8 cellular contexts compared by ENCODE assay signal in genomic region chr9:41359116-41359515, GRCh38.
DNase-seq lines count a peak whose midpoint lies in the region; ATAC-seq and TF ChIP-seq lines count a peak whose summit lies in the region.
"Not testable (repeated sequence)": the region's sequence is repeated elsewhere in the genome, so short reads cannot be mapped to it uniquely, and the experiment has no call there.

No MANE protein-coding gene starts in this region.

- H4K20me1 ChIP-seq in neural cell (ENCODE audit: insufficient read depth): not testable (repeated sequence)

- WGBS in stomach, 5 donors: 0% methylated on average over 4 to 16 of the region's 27 CpGs; no CpG with 5 or more reads in 1 of the 5 donors

- H3K9ac ChIP-seq in neural cell (ENCODE audit: low read length): peak overlapping the region; percentile 54

- not testable (repeated sequence) for TF ChIP-seq RAD21 in neural cell (conservative IDR thresholded peaks at IDR 0.05)

- H3K27me3 Mint-ChIP-seq in activated CD8-positive, alpha-beta memory T cell treated with anti-CD3 and anti-CD28 coated beads, Interleukin-2, amount 10 ng/mL, durations not matched to agents 7 days and 5 days: not testable (repeated sequence)

- H3K9me3 ChIP-seq in neural cell (ENCODE audit: low read length); stomach: not testable (repeated sequence)

- not testable (repeated sequence) for H3K4me2 ChIP-seq in neural cell (ENCODE audit: low read length)

- not testable (repeated sequence) for H3K4me1 Mint-ChIP-seq in activated CD8-positive, alpha-beta memory T cell treated with anti-CD3 and anti-CD28 coated beads, Interleukin-2, amount 10 ng/mL, durations not matched to agents 7 days and 5 days

- ATAC-seq in activated CD8-positive, alpha-beta memory T cell treated with anti-CD3 and anti-CD28 coated beads, Interleukin-2, amount 10 ng/mL, durations not matched to agents 7 days and 5 days: peak; percentile 66

- not testable (repeated sequence) for H3K9me3 Mint-ChIP-seq in activated CD8-positive, alpha-beta memory T cell treated with anti-CD3 and anti-CD28 coated beads, Interleukin-2, amount 10 ng/mL, durations not matched to agents 7 days and 5 days (ENCODE audit: low read depth)

- H3K4me3 ChIP-seq in iPS-11a (ENCODE audit: low read depth, low read length) (peak overlapping the region; percentile 9), neural cell (ENCODE audit: low read length) (peak overlapping the region; percentile 62), stomach (peak overlapping the region; percentile 61 to 71 (median 68))

- not testable (repeated sequence) for H3K9me2 ChIP-seq in neural cell (ENCODE audit: insufficient read depth, low read length)

- TF ChIP-seq CTCF in neural cell (IDR thresholded peaks at IDR 0.05; ENCODE audit: poor library complexity, severe bottlenecking); stomach (IDR thresholded peaks at IDR 0.05): not testable (repeated sequence)

- intact Hi-C loops in stomach (cut with DNase I; ENCODE audit: low total_unique reads): not testable (repeated sequence)

- H3K36me3 Mint-ChIP-seq in activated CD8-positive, alpha-beta memory T cell treated with anti-CD3 and anti-CD28 coated beads, Interleukin-2, amount 10 ng/mL, durations not matched to agents 7 days and 5 days: not testable (repeated sequence)

- not testable (repeated sequence) for H3K79me2 ChIP-seq in neural cell (replicated peaks; ENCODE audit: insufficient read depth, low read length)

- H3K4me1 ChIP-seq in stomach: peaks cover 0 to 12% (median 4%) of the 10 kb centered on the region in 4 donors

- H3K27ac ChIP-seq in neural cell (ENCODE audit: low read length): not testable (repeated sequence)
- H3K27ac ChIP-seq in stomach: peak overlapping the region; percentile 73 to 88 (median 77)

- CTCF ChIA-PET in activated CD8-positive, alpha-beta memory T cell treated with anti-CD3 and anti-CD28 coated beads, Interleukin-2, amount 10 ng/mL, durations not matched to agents 7 days and 5 days (lab: Charles Lee): not testable (repeated sequence)

- peak overlapping the region; percentile 99 for H3K4me3 Mint-ChIP-seq in activated CD8-positive, alpha-beta memory T cell treated with anti-CD3 and anti-CD28 coated beads, Interleukin-2, amount 10 ng/mL, durations not matched to agents 7 days and 5 days

- H3K27me3 ChIP-seq in neural cell (ENCODE audit: insufficient read depth, low read depth, low read length); stomach: not testable (repeated sequence)

- not testable (repeated sequence) for H3F3A ChIP-seq in neural cell (ENCODE audit: insufficient read depth, low read length, poor library complexity, severe bottlenecking)

- TF ChIP-seq EP300 in neural cell (conservative IDR thresholded peaks at IDR 0.05; ENCODE audit: poor library complexity, severe bottlenecking); stomach (IDR thresholded peaks at IDR 0.05): not testable (repeated sequence)

- TF ChIP-seq POLR2A in stomach (IDR thresholded peaks at IDR 0.05): not testable (repeated sequence)

- not testable (repeated sequence) for H2AFZ ChIP-seq in neural cell (ENCODE audit: low read depth, low read length)

- not testable (repeated sequence) for H3K36me3 ChIP-seq in neural cell (ENCODE audit: insufficient read depth, low read length); stomach

- peak overlapping the region; percentile 94 for H3K27ac Mint-ChIP-seq in activated CD8-positive, alpha-beta memory T cell treated with anti-CD3 and anti-CD28 coated beads, Interleukin-2, amount 10 ng/mL, durations not matched to agents 7 days and 5 days

- DNase-seq in DMS 273 (lab: John Stamatoyannopoulos, UW; ENCODE audit: unreplicated experiment): peak; percentile 34
- DNase-seq in HS-27A (ENCODE audit: low read depth): peak; percentile 46
- peak; percentile 0 for DNase-seq in OCI-M2 (lab: John Stamatoyannopoulos, UW; ENCODE audit: unreplicated experiment)
- peak; percentile 57 for DNase-seq in activated CD8-positive, alpha-beta memory T cell treated with anti-CD3 and anti-CD28 coated beads, Interleukin-2, amount 10 ng/mL, durations not matched to agents 7 days and 5 days
- DNase-seq in dermis blood vessel endothelial cell: peak; percentile 47
- not testable (repeated sequence) for DNase-seq in stomach

Comparison
In these comparisons a context has a peak if more than half of its experiments do, and no peak if none do; other contexts are left out.
1. H3K4me3 ChIP-seq: peak in every context shown above with its lines; median percentile 68 in stomach; 62 in neural cell; 9 in iPS-11a.